In the genomic region with DNA sequence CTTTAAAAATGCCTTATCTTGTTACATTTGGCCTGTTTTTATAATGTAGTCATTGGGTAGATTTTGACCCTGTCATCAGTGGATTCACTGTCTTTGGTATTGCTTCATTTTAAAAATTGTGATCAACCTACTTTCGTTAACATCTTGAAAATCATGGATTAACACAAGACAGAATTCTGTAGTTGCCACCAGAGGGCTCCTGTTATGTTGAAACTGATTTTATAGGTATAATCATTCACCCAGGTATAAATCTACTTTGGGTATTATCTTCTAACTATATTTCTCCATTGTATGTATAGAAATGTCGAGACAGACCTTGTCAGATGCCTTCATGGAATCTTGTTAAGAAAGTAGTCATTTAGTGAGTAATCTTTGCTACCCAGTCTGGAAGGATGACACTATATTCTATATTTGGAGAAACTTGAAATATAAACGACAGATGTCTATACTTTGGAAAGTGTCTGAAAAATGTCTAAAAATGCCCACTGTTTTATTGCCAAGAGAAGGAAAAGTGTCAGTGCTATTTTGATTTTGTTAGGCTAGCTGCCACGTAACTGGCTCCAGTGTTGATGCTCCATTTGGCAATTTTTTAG, we compare ENCODE assay signal across 11 cellular contexts.
DNase-seq lines count a peak whose midpoint lies in the region; ATAC-seq, FAIRE-seq and TF ChIP-seq lines count a peak whose summit lies in the region.
"Had no signal": no experiment of that assay in that cellular context is flagged by ENCODE, and none has a peak within 500 bp of the region (broad histone marks: within the 10 kb centered on the region; RNA-seq: fewer than 3 reads in every experiment).

No MANE protein-coding gene starts in this region.

- H2AFZ ChIP-seq in keratinocyte (ENCODE audit: control insufficient read depth, low read length) = no peak overlapping the region

- WGBS in sigmoid colon, 2 donors = 66 to 84% methylated on average over 4 of the region's 4 CpGs

- no peaks in the 10 kb centered on the region for H3K27me3 Mint-ChIP-seq in CD4-positive, alpha-beta T cell
- H3K27me3 Mint-ChIP-seq in effector memory CD8-positive, alpha-beta T cell = no peaks in the 10 kb centered on the region

- H3K36me3 Mint-ChIP-seq in CD4-positive, alpha-beta T cell (ENCODE audit: low read depth) = peaks cover 24% of the 10 kb centered on the region
- H3K36me3 Mint-ChIP-seq in effector memory CD8-positive, alpha-beta T cell (ENCODE audit: insufficient read depth) = no peaks in the 10 kb centered on the region

- no peaks in the 10 kb centered on the region for H4K20me1 ChIP-seq in keratinocyte (ENCODE audit: control insufficient read depth, extremely low read depth, insufficient read depth, low read length)

- H3K27me3 ChIP-seq in WERI-Rb-1 (ENCODE audit: insufficient read depth, low read depth, severe bottlenecking) (no peaks in the 10 kb centered on the region), keratinocyte (ENCODE audit: control insufficient read depth, extremely low read depth, insufficient read depth, low read length) (no peaks in the 10 kb centered on the region), sigmoid colon (no peaks in the 10 kb centered on the region)
- no peaks in the 10 kb centered on the region for H3K27me3 ChIP-seq in CD4-positive, alpha-beta T cell (ENCODE audit: control insufficient read depth, insufficient read depth, low read length)

- H3K9me1 ChIP-seq in keratinocyte (ENCODE audit: control insufficient read depth, extremely low read depth, insufficient read depth, low read length) = no peaks in the 10 kb centered on the region

- no peaks in the 10 kb centered on the region for H3K79me2 ChIP-seq in keratinocyte (ENCODE audit: control insufficient read depth, insufficient read depth, low read length)

- dilution Hi-C loops in keratinocyte (cut with MboI; ENCODE audit: extremely low pct_ligation_motif_present, low sequenced_read_pairs) = no loop called here

- no peak for TF ChIP-seq EP300 in sigmoid colon (IDR thresholded peaks at IDR 0.05)

- no peak overlapping the region for H3K4me3 Mint-ChIP-seq in CD4-positive, alpha-beta T cell
- no peak overlapping the region for H3K4me3 Mint-ChIP-seq in effector memory CD8-positive, alpha-beta T cell
- H3K4me3 Mint-ChIP-seq: nephron progenitor cell had no signal

- H3K4me2 ChIP-seq in keratinocyte (ENCODE audit: control insufficient read depth, extremely low read depth, insufficient read depth, low read depth, low read length) = no peak overlapping the region

- TF ChIP-seq CTCF in AG04449 (IDR thresholded peaks at IDR 0.05; ENCODE audit: insufficient read depth, low read length, missing control alignments) (peak; percentile 10), WERI-Rb-1 (IDR thresholded peaks at IDR 0.05; ENCODE audit: low read depth, low read length) (0 out of 2 replicates have a peak, but pooled peaks have one; percentile 12), keratinocyte (optimal IDR thresholded peaks at IDR 0.05 in 1 of 3, IDR thresholded peaks at IDR 0.05 in 1 of 3, conservative IDR thresholded peaks at IDR 0.05 in 1 of 3; ENCODE audit: extremely low read depth in 1 of 3, insufficient read depth in 2 of 3, low read length in 3 of 3) (peak in 2 of 3 experiments; percentile 19 to 33), sigmoid colon (IDR thresholded peaks at IDR 0.05) (no peak)
- TF ChIP-seq CTCF in CD4-positive, alpha-beta T cell (IDR thresholded peaks at IDR 0.05) = no peak

- H3K36me3 ChIP-seq in WERI-Rb-1 (no peaks in the 10 kb centered on the region; the same call in 1 of the 2 replicates), keratinocyte (ENCODE audit: control insufficient read depth in 2 of 2, extremely low read depth in 1 of 2, insufficient read depth in 2 of 2, low read length in 2 of 2) (no peaks in the 10 kb centered on the region), sigmoid colon (no peaks in the 10 kb centered on the region)

- DNase-seq in AG04449 (ENCODE audit: low read depth, low spot score) (no peak), GM19239 (ENCODE audit: insufficient read length, low spot score) (no peak), WERI-Rb-1 (no peak), keratinocyte (ENCODE audit: low read depth, low spot score) (no peak), sigmoid colon (no peak)
- DNase-seq in CD4-positive, alpha-beta T cell = no peak
- no peak for DNase-seq in NK-92 treated with Interleukin-12 subunit alpha and Interleukin-12 subunit beta, amount 100 ng/mL, for 24 hours (lab: John Stamatoyannopoulos, UW)
- DNase-seq in effector memory CD8-positive, alpha-beta T cell = no peak
- DNase-seq: EL, NCI-H1436 treated with DMSO at 0.1 percent for 48 hours, nephron progenitor cell had no signal

- H3K4me1 ChIP-seq in keratinocyte (ENCODE audit: control insufficient read depth, extremely low read depth, insufficient read depth, low read length) (no peaks in the 10 kb centered on the region), sigmoid colon (peaks cover 0 to 11% (median 4%) of the 10 kb centered on the region in 4 donors)

- peak; percentile 18 for FAIRE-seq in GM19239 (lab: Jason Lieb, UNC)
- FAIRE-seq in keratinocyte (lab: Jason Lieb, UNC) = no peak

- H3K9me3 ChIP-seq in WERI-Rb-1 (ENCODE audit: severe bottlenecking) (no peaks in the 10 kb centered on the region), keratinocyte (ENCODE audit: control insufficient read depth, low read depth, low read length) (no peaks in the 10 kb centered on the region), sigmoid colon (no peaks in the 10 kb centered on the region)
- H3K9me3 ChIP-seq in CD4-positive, alpha-beta T cell (ENCODE audit: control insufficient read depth, low read length) = no peaks in the 10 kb centered on the region

- H3K27ac ChIP-seq in WERI-Rb-1 (no peak overlapping the region), keratinocyte (ENCODE audit: control insufficient read depth, insufficient read depth, low read length) (no peak overlapping the region), sigmoid colon (no peak overlapping the region)
- no peak overlapping the region for H3K27ac ChIP-seq in CD4-positive, alpha-beta T cell (ENCODE audit: low read depth, low read length)

- no peak overlapping the region for H3K27ac Mint-ChIP-seq in CD4-positive, alpha-beta T cell
- no peak overlapping the region for H3K27ac Mint-ChIP-seq in effector memory CD8-positive, alpha-beta T cell

- intact Hi-C loops in CD4-positive, alpha-beta T cell (cut with DNase I, micrococcal nuclease) = no loop called here
- intact Hi-C loops in sigmoid colon (cut with DNase I) = no loop called here

- ATAC-seq in CD4-positive, alpha-beta T cell (ENCODE audit: poor library complexity) = no peak
- no peak for ATAC-seq in effector memory CD8-positive, alpha-beta T cell (replicated peaks)

- H3K4me1 Mint-ChIP-seq in CD4-positive, alpha-beta T cell (ENCODE audit: low read depth) = no peaks in the 10 kb centered on the region
- H3K4me1 Mint-ChIP-seq in effector memory CD8-positive, alpha-beta T cell (ENCODE audit: low read depth in 2 of 2) = no peaks in the 10 kb centered on the region

- peaks cover 2% of the 10 kb centered on the region for H3K9me3 Mint-ChIP-seq in CD4-positive, alpha-beta T cell
- H3K9me3 Mint-ChIP-seq in effector memory CD8-positive, alpha-beta T cell = peaks cover 0 to 2% of the 10 kb centered on the region in 2 donors

- CTCF ChIA-PET in AG04449 (lab: Yijun Ruan, JAX) = interaction anchor here (0.7 to 1.0 kb wide), 2 partner anchors 23 to 545 kb away, joined by 3 read pairs; no protein-coding TSS in a partner anchor
- CTCF ChIA-PET in CD4-positive, alpha-beta T cell (lab: Charles Lee) = no interaction called here

- H3K9ac ChIP-seq in keratinocyte (ENCODE audit: control insufficient read depth, extremely low read depth, insufficient read depth, low read length) = no peak overlapping the region

- H3K4me3 ChIP-seq in AG04449 (ENCODE audit: low read depth, low read length) (no peak overlapping the region), WERI-Rb-1 (ENCODE audit: low read depth, low read length) (no peak overlapping the region), keratinocyte (ENCODE audit: control insufficient read depth in 2 of 3, extremely low read depth in 1 of 3, insufficient read depth in 2 of 3, low read depth in 1 of 3, low read length in 3 of 3) (no peak overlapping the region), sigmoid colon (no peak overlapping the region)

- POLR2A ChIA-PET in AG04449 (lab: Yijun Ruan, JAX) = no interaction called here
- POLR2A ChIA-PET in CD4-positive, alpha-beta T cell (lab: Charles Lee) = no interaction called here

- TF ChIP-seq POLR2A in sigmoid colon (IDR thresholded peaks at IDR 0.05) = no peak

Comparison
In these comparisons a context has a peak if more than half of its experiments do, and no peak if none do; other contexts are left out.
1. CTCF ChIP-seq: peak in AG04449 (single experiment), WERI-Rb-1 (single experiment) and keratinocyte (2 of 3); none in CD4-positive, alpha-beta T cell (single experiment) and sigmoid colon (0 of 4).